28 cellular contexts compared by ENCODE assay signal in the genomic region with DNA sequence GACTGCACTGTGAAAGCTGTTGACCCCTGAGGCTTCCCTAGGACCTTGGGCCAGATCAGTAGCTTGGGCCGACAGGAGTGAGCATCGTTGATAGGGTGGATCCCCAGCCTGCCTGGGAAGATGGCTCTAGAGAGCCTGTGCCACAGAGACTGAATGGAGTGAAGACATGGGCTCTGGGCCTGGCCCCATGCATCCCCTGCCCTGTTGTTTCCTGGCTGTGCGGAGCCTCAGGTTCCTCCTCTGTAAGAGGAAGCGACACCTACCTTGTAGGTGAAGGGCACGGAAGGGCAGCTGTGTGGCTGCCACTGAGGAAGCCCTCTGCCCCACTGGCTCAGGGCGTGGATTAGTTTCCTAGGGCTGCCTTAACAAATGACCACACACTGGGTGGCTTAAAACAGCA. TPM values are rescaled to one million over a fixed set of nuclear protein-coding genes. Genes with fewer than 3 reads are reported as not detected.
DNase-seq lines count a peak whose midpoint lies in the region; ATAC-seq and TF ChIP-seq lines count a peak whose summit lies in the region.
"Had no signal": no experiment of that assay in that cellular context is flagged by ENCODE, and none has a peak within 500 bp of the region (broad histone marks: within the 10 kb centered on the region; RNA-seq: fewer than 3 reads in every experiment).

No MANE protein-coding gene starts in this region.

- H3K36me3 Mint-ChIP-seq in Caco-2 (ENCODE audit: insufficient read depth, unreplicated experiment) = peaks cover 55% of the 10 kb centered on the region
- no peaks in the 10 kb centered on the region for H3K36me3 Mint-ChIP-seq in activated CD4-positive, alpha-beta memory T cell treated with anti-CD3 and anti-CD28 coated beads for 36 hours
- H3K36me3 Mint-ChIP-seq: naive thymus-derived CD8-positive, alpha-beta T cell had no signal

- H3K9me3 ChIP-seq in Caco-2 (no peaks in the 10 kb centered on the region), hepatocyte (ENCODE audit: low read depth) (no peaks in the 10 kb centered on the region), neutrophil (no peaks in the 10 kb centered on the region), gastroesophageal sphincter (no peaks in the 10 kb centered on the region)
- H3K9me3 ChIP-seq: esophagus muscularis mucosa, ovary, right atrium auricular region, SJSA1, tibial nerve had no signal

- TF ChIP-seq CTCF in Caco-2 (IDR thresholded peaks at IDR 0.05; ENCODE audit: insufficient read depth in 1 of 2, low read depth in 1 of 2, low read length in 1 of 2, severe bottlenecking in 1 of 2, unreplicated experiment in 1 of 2) (no peak), hepatocyte (IDR thresholded peaks at IDR 0.05; ENCODE audit: poor library complexity) (no peak), neutrophil (IDR thresholded peaks at IDR 0.05) (no peak), gastroesophageal sphincter (IDR thresholded peaks at IDR 0.05) (no peak)

- TF ChIP-seq EP300 in gastroesophageal sphincter (IDR thresholded peaks at IDR 0.05) = no peak

- intact Hi-C loops in Caco-2 (cut with micrococcal nuclease; ENCODE audit: unreplicated experiment) = no loop called here
- intact Hi-C loops in activated CD4-positive, alpha-beta memory T cell treated with anti-CD3 and anti-CD28 coated beads for 36 hours (cut with micrococcal nuclease) = no loop called here

- POLR2A ChIA-PET in Caco-2 (lab: Charles Lee) = no interaction called here
- POLR2A ChIA-PET in activated CD4-positive, alpha-beta memory T cell treated with anti-CD3 and anti-CD28 coated beads for 36 hours (lab: Charles Lee) = no interaction called here

- H3K4me1 Mint-ChIP-seq in Caco-2 (ENCODE audit: low read depth, unreplicated experiment) = peaks cover 26% of the 10 kb centered on the region
- peaks cover 76% of the 10 kb centered on the region for H3K4me1 Mint-ChIP-seq in activated CD4-positive, alpha-beta memory T cell treated with anti-CD3 and anti-CD28 coated beads for 36 hours (ENCODE audit: low read depth)

- H3K27me3 ChIP-seq in Caco-2 (replicated peaks; ENCODE audit: control insufficient read depth, insufficient read depth, low read length) (no peaks in the 10 kb centered on the region), hepatocyte (no peaks in the 10 kb centered on the region), neutrophil (no peaks in the 10 kb centered on the region), gastroesophageal sphincter (no peaks in the 10 kb centered on the region)
- H3K27me3 ChIP-seq: esophagus muscularis mucosa, ovary, right atrium auricular region, SJSA1, tibial nerve had no signal

- H3K4me3 Mint-ChIP-seq in Caco-2 (ENCODE audit: unreplicated experiment) = no peak overlapping the region
- no peak overlapping the region for H3K4me3 Mint-ChIP-seq in activated CD4-positive, alpha-beta memory T cell treated with anti-CD3 and anti-CD28 coated beads for 36 hours
- H3K4me3 Mint-ChIP-seq: activated T-cell treated with anti-CD3 and anti-CD28 coated beads, Interleukin-2, amount 50 U/mL, for 24 hours; naive thymus-derived CD8-positive, alpha-beta T cell; stimulated activated naive CD8-positive, alpha-beta T cell treated with anti-CD3 and anti-CD28 coated beads, Interleukin-15, amount 100 ng/mL, for 72 hours had no signal

- H2AFZ ChIP-seq in hepatocyte = no peak overlapping the region

- H3K9me3 Mint-ChIP-seq in Caco-2 (ENCODE audit: unreplicated experiment) = no peaks in the 10 kb centered on the region
- H3K9me3 Mint-ChIP-seq in activated CD4-positive, alpha-beta memory T cell treated with anti-CD3 and anti-CD28 coated beads for 36 hours = no peaks in the 10 kb centered on the region
- H3K9me3 Mint-ChIP-seq: activated T-cell treated with anti-CD3 and anti-CD28 coated beads, Interleukin-2, amount 50 U/mL, for 24 hours; naive thymus-derived CD8-positive, alpha-beta T cell; stimulated activated naive CD8-positive, alpha-beta T cell treated with anti-CD3 and anti-CD28 coated beads, Interleukin-15, amount 100 ng/mL, for 72 hours had no signal

- H3K4me2 ChIP-seq in hepatocyte = no peak overlapping the region

- peaks cover 68% of the 10 kb centered on the region for H3K79me2 ChIP-seq in hepatocyte

- H3K27ac ChIP-seq in hepatocyte (peak overlapping the region; percentile 94), neutrophil (peak overlapping the region; percentile 86), gastroesophageal sphincter (no peak overlapping the region)
- H3K27ac ChIP-seq: esophagus muscularis mucosa, ovary, SJSA1 had no signal

- H3K4me3 ChIP-seq in Caco-2 (ENCODE audit: low read depth, low read length) (no peak overlapping the region), hepatocyte (no peak overlapping the region), neutrophil (ENCODE audit: low read depth in 1 of 2, low read length in 1 of 2) (peak overlapping the region; percentile 9 to 36), gastroesophageal sphincter (no peak overlapping the region)
- H3K4me3 ChIP-seq: esophagus muscularis mucosa, GM12878, K562, ovary, right atrium auricular region, SJSA1, tibial nerve had no signal

- H4K20me1 ChIP-seq in hepatocyte (ENCODE audit: insufficient read depth, poor library complexity, severe bottlenecking) = no peaks in the 10 kb centered on the region

- 95% methylated on average over 6 of the region's 6 CpGs for WGBS in hepatocyte (ENCODE audit: low lambda C conversion rate, missing lambda C conversion rate)
- no CpG with 5 or more reads among the region's 6 CpGs for WGBS in gastroesophageal sphincter (ENCODE audit: low coverage in 1 of 2), 2 donors

- no peak for TF ChIP-seq POLR2A in gastroesophageal sphincter (IDR thresholded peaks at IDR 0.05)

- H3K4me1 ChIP-seq in Caco-2 = peaks cover 40% of the 10 kb centered on the region
- H3K4me1 ChIP-seq in hepatocyte (ENCODE audit: insufficient read depth) = peaks cover 37% of the 10 kb centered on the region
- peaks cover 65 to 66% of the 10 kb centered on the region in 2 experiments for H3K4me1 ChIP-seq in neutrophil (ENCODE audit: control insufficient read depth in 1 of 2, insufficient read depth in 1 of 2, low read depth in 1 of 2, low read length in 1 of 2)
- H3K4me1 ChIP-seq in gastroesophageal sphincter = peaks cover 0 to 64% (median 3%) of the 10 kb centered on the region in 3 donors

- H3K9me2 ChIP-seq in hepatocyte (replicated peaks; ENCODE audit: insufficient read depth) = no peaks in the 10 kb centered on the region

- no peak for ATAC-seq in gastroesophageal sphincter
- ATAC-seq: GM12878; K562; naive thymus-derived CD8-positive, alpha-beta T cell; Panc1; stimulated activated naive CD8-positive, alpha-beta T cell treated with anti-CD3 and anti-CD28 coated beads, Interleukin-15, amount 100 ng/mL, for 72 hours had no signal

- peaks cover 16% of the 10 kb centered on the region for H3K36me3 ChIP-seq in Caco-2 (ENCODE audit: control insufficient read depth, insufficient read depth, low read length)
- no peaks in the 10 kb centered on the region for H3K36me3 ChIP-seq in hepatocyte (replicated peaks; ENCODE audit: insufficient read depth, low read depth)
- peaks cover 72% of the 10 kb centered on the region for H3K36me3 ChIP-seq in neutrophil
- H3K36me3 ChIP-seq in gastroesophageal sphincter = peaks cover 0 to 59% of the 10 kb centered on the region in 2 donors

- CTCF ChIA-PET in Caco-2 (lab: Charles Lee) = no interaction called here
- CTCF ChIA-PET in activated CD4-positive, alpha-beta memory T cell treated with anti-CD3 and anti-CD28 coated beads for 36 hours (lab: Charles Lee) = interaction anchor here (1.4 kb wide), 1 partner anchor 31 kb away, joined by 5 read pairs; no protein-coding TSS in a partner anchor

- H3K27me3 Mint-ChIP-seq in Caco-2 (ENCODE audit: insufficient read depth, unreplicated experiment) = no peaks in the 10 kb centered on the region
- H3K27me3 Mint-ChIP-seq in activated CD4-positive, alpha-beta memory T cell treated with anti-CD3 and anti-CD28 coated beads for 36 hours = no peaks in the 10 kb centered on the region
- H3K27me3 Mint-ChIP-seq: activated T-cell treated with anti-CD3 and anti-CD28 coated beads, Interleukin-2, amount 50 U/mL, for 24 hours; naive thymus-derived CD8-positive, alpha-beta T cell; stimulated activated naive CD8-positive, alpha-beta T cell treated with anti-CD3 and anti-CD28 coated beads, Interleukin-15, amount 100 ng/mL, for 72 hours had no signal

- no TSS peak for BruUV-seq in Caco-2 (replicated peaks; lab: Mats Ljungman, UMichigan)

- H3K27ac Mint-ChIP-seq in Caco-2 (ENCODE audit: unreplicated experiment) = peak overlapping the region; percentile 57
- peak overlapping the region; percentile 16 for H3K27ac Mint-ChIP-seq in activated CD4-positive, alpha-beta memory T cell treated with anti-CD3 and anti-CD28 coated beads for 36 hours
- H3K27ac Mint-ChIP-seq: activated T-cell treated with anti-CD3 and anti-CD28 coated beads, Interleukin-2, amount 50 U/mL, for 24 hours; stimulated activated naive CD8-positive, alpha-beta T cell treated with anti-CD3 and anti-CD28 coated beads, Interleukin-15, amount 100 ng/mL, for 72 hours had no signal

- DNase-seq in Caco-2 (no peak), hepatocyte (ENCODE audit: low spot score) (no peak), HuH-7.5 (ENCODE audit: low spot score) (no peak), NCI-H1092 treated with DMSO at 0.1 percent for 48 hours (lab: John Stamatoyannopoulos, UW) (no peak), amniotic stem cell (lab: John Stamatoyannopoulos, UW) (no peak)
- DNase-seq in activated CD4-positive, alpha-beta memory T cell treated with anti-CD3 and anti-CD28 coated beads for 36 hours = no peak
- DNase-seq: activated CD4-positive, CD25-positive, alpha-beta regulatory T cell treated with anti-CD3 and anti-CD28 coated beads, Interleukin-2, amount 50 U/mL, for 72 hours; activated naive CD4-positive, alpha-beta T cell treated with anti-CD3 and anti-CD28 coated beads, Interleukin-2, amount 50 U/mL, for 16 hours; activated T-cell treated with anti-CD3 and anti-CD28 coated beads, Interleukin-2, amount 50 U/mL, for 24 hours; anterior cingulate cortex; central memory CD4-positive, alpha-beta T cell; effector CD4-positive, alpha-beta T cell; foreskin melanocyte; NCI-H1417; NCI-H524; stimulated activated naive CD8-positive, alpha-beta T cell treated with anti-CD3 and anti-CD28 coated beads, Interleukin-15, amount 100 ng/mL, for 72 hours; T-helper 1 cell had no signal

RNA-seq across cellular contexts. Expression of gene PLEKHG3, which starts 23.9 kb away (rescaled TPM):
- 85.9 and 90.8 TPM in 2 replicates for total RNA-seq in Caco-2 (2022)
- 10 to 100 TPM; 20.1 to 22.6 TPM for total RNA-seq in activated CD4-positive, alpha-beta memory T cell treated with anti-CD3 and anti-CD28 coated beads for 36 hours
- total RNA-seq in hepatocyte = 41.8 and 54.2 TPM in 2 replicates
- polyA plus RNA-seq in hepatocyte = 37.1 and 42.7 TPM in 2 replicates
- total RNA-seq in gastroesophageal sphincter = 10 to 100 TPM; 44.2 to 79.4 (median 57.7) TPM

Comparison
In these comparisons a context has a peak if more than half of its experiments do, and no peak if none do; other contexts are left out.
1. H3K4me3 ChIP-seq: peak in neutrophil (2 of 2); none in Caco-2 (single experiment), hepatocyte (single experiment) and gastroesophageal sphincter (0 of 2).
2. H3K27ac ChIP-seq: peak in hepatocyte (single experiment) and neutrophil (single experiment); none in gastroesophageal sphincter (0 of 4).